14 cellular contexts compared by ENCODE assay signal in the genomic region with DNA sequence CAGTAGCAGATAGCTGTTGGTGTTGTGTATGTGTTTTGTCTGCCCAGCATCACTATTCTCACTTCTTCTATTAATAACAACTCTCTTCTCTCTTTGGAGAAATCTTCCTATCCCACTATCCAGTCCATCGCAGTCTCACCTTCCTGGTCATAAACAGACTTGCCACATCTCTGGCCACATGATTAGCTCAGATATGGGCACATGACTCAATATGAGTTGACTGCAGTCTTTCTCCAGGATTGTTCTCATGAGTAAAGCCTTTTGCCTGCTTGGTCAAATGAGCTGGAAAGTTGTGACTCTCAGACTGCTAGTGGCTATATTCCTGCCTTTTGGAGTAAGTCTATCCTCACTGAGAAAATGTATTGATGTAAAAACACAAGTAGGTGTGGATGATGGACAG.
"Had no signal": no experiment of that assay in that cellular context is flagged by ENCODE, and none has a peak within 500 bp of the region (broad histone marks: within the 10 kb centered on the region; RNA-seq: fewer than 3 reads in every experiment).

No MANE protein-coding gene starts in this region.

- H3K27ac ChIP-seq: adrenal gland, neutrophil, right atrium auricular region had no signal

- H3K4me1 ChIP-seq: adrenal gland, right atrium auricular region had no signal

- DNase-seq: activated B cell treated with CpG ODN at 0.5 μM for 24 hours; activated CD4-positive, alpha-beta T cell treated with anti-CD3 and anti-CD28 coated beads, Interleukin-2, amount 50 U/mL, for 1 hour; activated naive CD4-positive, alpha-beta T cell treated with anti-CD3 and anti-CD28 coated beads, Interleukin-2, amount 50 U/mL, for 16 hours; activated T-cell treated with anti-CD3 and anti-CD28 coated beads for 4 hours; adrenal gland; glutamatergic neuron; left colon; mucosa of descending colon; naive thymus-derived CD8-positive, alpha-beta T cell; small intestine had no signal

- H3K36me3 ChIP-seq: adrenal gland, neutrophil, right atrium auricular region had no signal

- H3K9me3 ChIP-seq: mucosa of descending colon, neutrophil had no signal

- H3K4me3 ChIP-seq: adrenal gland, lung, mucosa of descending colon, right atrium auricular region had no signal

- ATAC-seq: activated T-helper 17 cell treated with anti-CD3 and anti-CD28 coated beads, Interleukin-2, amount 50 U/mL, for 72 hours; left colon; mucosa of descending colon; naive thymus-derived CD8-positive, alpha-beta T cell had no signal

- H3K27me3 ChIP-seq: adrenal gland, right atrium auricular region had no signal
